Comparison of ENCODE assay signal across 8 cellular contexts in genomic region chr10:96831867-96832720, GRCh38. TPM values are rescaled to one million over a fixed set of nuclear protein-coding genes. Genes with fewer than 3 reads are reported as not detected.
DNase-seq lines count a peak whose midpoint lies in the region; ATAC-seq and TF ChIP-seq lines count a peak whose summit lies in the region.

Gene LCOR (plus strand): TSS chr10:96832298. CDS start chr10:96949058, 116,760 bp downstream.

- peak; percentile 58 for ATAC-seq in GM21529 (IDR thresholded peaks at IDR 0.05; ENCODE audit: unreplicated experiment)
- peak; percentile 71 to 73 for ATAC-seq in naive thymus-derived CD8-positive, alpha-beta T cell
- peak; percentile 73 to 80 for ATAC-seq in stimulated activated naive B cell treated with anti-CD40 and anti-IgM and Interleukin-4, amounts not matched to agents 10 μg/mL and 1 μg/mL and 100 μg/mL, for 72 hours (replicated peaks)

- peak within 1 kb of the TSS; percentile 81 for H3K4me2 ChIP-seq in fibroblast of lung (ENCODE audit: extremely low read depth, insufficient read depth, low read length)

- H4K20me1 ChIP-seq in fibroblast of lung (ENCODE audit: control insufficient read depth, extremely low read depth, insufficient read depth, low read length): no peaks in the 10 kb centered on the region

- H3K9me3 Mint-ChIP-seq in naive thymus-derived CD8-positive, alpha-beta T cell: peaks cover 0 to 2% (median 0%) of the 10 kb centered on the region in 9 donors
- no peaks in the 10 kb centered on the region for H3K9me3 Mint-ChIP-seq in stimulated activated naive B cell treated with anti-CD40 and anti-IgM and Interleukin-4, amounts not matched to agents 10 μg/mL and 1 μg/mL and 100 μg/mL, for 72 hours

- CTCF ChIA-PET in RWPE1 (lab: Yijun Ruan, JAX): no interaction called here

- no peaks in the 10 kb centered on the region for H3K36me3 ChIP-seq in fibroblast of lung (ENCODE audit: control insufficient read depth, insufficient read depth, low read length)

- H3K27me3 ChIP-seq in fibroblast of lung (ENCODE audit: control insufficient read depth, insufficient read depth, low read length): no peaks in the 10 kb centered on the region

- TF ChIP-seq CTCF in RWPE1 (conservative IDR thresholded peaks at IDR 0.05; ENCODE audit: low read depth) (no peak), fibroblast of lung (conservative IDR thresholded peaks at IDR 0.05 in 1 of 2, IDR thresholded peaks at IDR 0.05 in 1 of 2; ENCODE audit: low read depth in 1 of 2, low read length in 2 of 2) (no peak)

- H3K9ac ChIP-seq in fibroblast of lung (ENCODE audit: insufficient read depth, low read length): peak within 1 kb of the TSS; percentile 79

- H3K79me2 ChIP-seq in fibroblast of lung (ENCODE audit: control insufficient read depth, insufficient read depth, low read length): peaks cover 43% of the 10 kb centered on the region

- peak within 1 kb of the TSS; percentile 91 to 98 (median 95) for H3K27ac Mint-ChIP-seq in naive thymus-derived CD8-positive, alpha-beta T cell
- H3K27ac Mint-ChIP-seq in stimulated activated naive B cell treated with anti-CD40 and anti-IgM and Interleukin-4, amounts not matched to agents 10 μg/mL and 1 μg/mL and 100 μg/mL, for 72 hours: peak within 1 kb of the TSS; percentile 96

- H3K27ac ChIP-seq in RWPE1 (peak within 1 kb of the TSS; percentile 96), fibroblast of lung (ENCODE audit: insufficient read depth, low read length) (peak within 1 kb of the TSS; percentile 59)

- POLR2A ChIA-PET in RWPE1 (lab: Yijun Ruan, JAX; ENCODE audit: low non-redundant PET): interaction anchor here (1.1 kb wide), 1 partner anchor 191 kb away, joined by 3 read pairs; no protein-coding TSS in a partner anchor
- POLR2A ChIA-PET in naive thymus-derived CD8-positive, alpha-beta T cell (lab: Charles Lee): interaction anchor here (0.6 to 1.9 kb wide), 5 partner anchors 10 to 569 kb away, joined by 3 to 12 read pairs (median 3); partner anchors contain the start of genes RRP12 and TM9SF3

- H3K27me3 Mint-ChIP-seq in naive thymus-derived CD8-positive, alpha-beta T cell: no peaks in the 10 kb centered on the region
- H3K27me3 Mint-ChIP-seq in stimulated activated naive B cell treated with anti-CD40 and anti-IgM and Interleukin-4, amounts not matched to agents 10 μg/mL and 1 μg/mL and 100 μg/mL, for 72 hours: no peaks in the 10 kb centered on the region

- no peaks in the 10 kb centered on the region for H3K9me3 ChIP-seq in fibroblast of lung (ENCODE audit: control insufficient read depth, insufficient read depth, low read depth, low read length)

- peak within 1 kb of the TSS; percentile 83 to 96 (median 92) for H3K4me3 Mint-ChIP-seq in naive thymus-derived CD8-positive, alpha-beta T cell
- peak within 1 kb of the TSS; percentile 93 to 98 for H3K4me3 Mint-ChIP-seq in stimulated activated naive B cell treated with anti-CD40 and anti-IgM and Interleukin-4, amounts not matched to agents 10 μg/mL and 1 μg/mL and 100 μg/mL, for 72 hours

- H3K36me3 Mint-ChIP-seq in naive thymus-derived CD8-positive, alpha-beta T cell: peaks cover 0 to 4% (median 0%) of the 10 kb centered on the region in 3 donors
- peaks cover 14 to 21% of the 10 kb centered on the region in 2 donors for H3K36me3 Mint-ChIP-seq in stimulated activated naive B cell treated with anti-CD40 and anti-IgM and Interleukin-4, amounts not matched to agents 10 μg/mL and 1 μg/mL and 100 μg/mL, for 72 hours

- peaks cover 25 to 56% (median 49%) of the 10 kb centered on the region in 4 donors for H3K4me1 Mint-ChIP-seq in naive thymus-derived CD8-positive, alpha-beta T cell
- peaks cover 27 to 55% of the 10 kb centered on the region in 2 donors for H3K4me1 Mint-ChIP-seq in stimulated activated naive B cell treated with anti-CD40 and anti-IgM and Interleukin-4, amounts not matched to agents 10 μg/mL and 1 μg/mL and 100 μg/mL, for 72 hours

- DNase-seq in DMS153 treated with DMSO at 0.1 percent for 48 hours (lab: John Stamatoyannopoulos, UW; ENCODE audit: unreplicated experiment) (peak; percentile 72), RWPE1 (ENCODE audit: low spot score) (peak; percentile 95), fibroblast of lung (ENCODE audit: low read depth in 2 of 2) (peak; percentile 86 to 92)
- DNase-seq in Jurkat, Clone E6-1 (ENCODE audit: low read depth, low spot score): peak; percentile 76
- peak; percentile 54 to 72 for DNase-seq in activated T-helper 1 cell treated with anti-CD3 and anti-CD28 coated beads, Interleukin-2, amount 50 U/mL, for 16 hours (ENCODE audit: low read depth in 1 of 2, low spot score in 1 of 2)
- DNase-seq in naive thymus-derived CD8-positive, alpha-beta T cell: peak; percentile 75 to 89 (median 84)
- DNase-seq in stimulated activated naive B cell treated with anti-CD40 and anti-IgM and Interleukin-4, amounts not matched to agents 10 μg/mL and 1 μg/mL and 100 μg/mL, for 72 hours: peak; percentile 80

- peaks cover 4% of the 10 kb centered on the region for H3K4me1 ChIP-seq in fibroblast of lung (ENCODE audit: control insufficient read depth, extremely low read depth, insufficient read depth, low read length)

- H3K4me3 ChIP-seq in Jurkat, Clone E6-1 (ENCODE audit: low read length): peak within 1 kb of the TSS; percentile 73
- H3K4me3 ChIP-seq in fibroblast of lung (replicated peaks in 1 of 4; ENCODE audit: control extremely low read depth in 1 of 4, insufficient read depth in 1 of 4, low read depth in 3 of 4, low read length in 4 of 4): peak within 1 kb of the TSS; percentile 53 to 87 (median 68)

- H2AFZ ChIP-seq in fibroblast of lung (ENCODE audit: low read length): peak within 1 kb of the TSS; percentile 74

RNA-seq across cellular contexts. Expression of gene LCOR, which starts in this region (rescaled TPM):
- 16.2 TPM for polyA plus RNA-seq in Jurkat, Clone E6-1 (2012; ENCODE audit: insufficient read depth, insufficient read length)
- total RNA-seq in fibroblast of lung: 10.3 and 15.7 TPM in 2 replicates
- 15.0 and 15.2 TPM in 2 replicates for polyA plus RNA-seq in fibroblast of lung
- 5.0 and 5.9 TPM in 2 replicates for polyA plus RNA-seq in fibroblast of lung (2012)
- 12.1 and 20.6 TPM in 2 replicates for polyA minus RNA-seq in fibroblast of lung (ENCODE audit: low replicate concordance)
- 10 to 100 TPM; 50.2 to 51.2 TPM for total RNA-seq in naive thymus-derived CD8-positive, alpha-beta T cell
- 10 to 100 TPM; 18.9 to 26.6 (median 19.3) TPM for polyA plus RNA-seq in naive thymus-derived CD8-positive, alpha-beta T cell

Comparison
In these comparisons a context has a peak if more than half of its experiments do, and no peak if none do; other contexts are left out.
1. Peak in every context shown above with its lines: DNase-seq, ATAC-seq, H3K4me3 ChIP-seq and H3K27ac ChIP-seq.